In genomic region chr1:219324629-219325367, GRCh38 we compare ENCODE assay signal across 9 cellular contexts.
DNase-seq lines count a peak whose midpoint lies in the region; ATAC-seq and TF ChIP-seq lines count a peak whose summit lies in the region.
"Had no signal": no experiment of that assay in that cellular context is flagged by ENCODE, and none has a peak within 500 bp of the region (broad histone marks: within the 10 kb centered on the region; RNA-seq: fewer than 3 reads in every experiment).

No MANE protein-coding gene starts in this region.

- peaks cover 3% of the 10 kb centered on the region for H3K36me3 ChIP-seq in OCI-LY3 (replicated peaks; ENCODE audit: low read depth, low read length)
- peaks cover 0 to 9% of the 10 kb centered on the region in 2 donors for H3K36me3 ChIP-seq in psoas muscle (ENCODE audit: insufficient read depth in 1 of 2, low read depth in 1 of 2)

- H3K4me1 Mint-ChIP-seq in HFFc6 (ENCODE audit: low read depth) = peaks cover 25% of the 10 kb centered on the region
- H3K4me1 Mint-ChIP-seq: T-cell had no signal

- peaks cover 12% of the 10 kb centered on the region; the same call in 1 of the 2 replicates for H3K9me3 ChIP-seq in OCI-LY3 (ENCODE audit: insufficient read depth, low read length)
- no peaks in the 10 kb centered on the region for H3K9me3 ChIP-seq in psoas muscle

- peaks cover 10% of the 10 kb centered on the region; the same call in 1 of the 2 replicates for H3K9me3 Mint-ChIP-seq in HFFc6

- no peaks in the 10 kb centered on the region for H3K79me2 ChIP-seq in OCI-LY3 (ENCODE audit: low read length)

- no peak for TF ChIP-seq POLR2A in lower leg skin (IDR thresholded peaks at IDR 0.05)

- H3K27ac ChIP-seq in OCI-LY3 (ENCODE audit: low read length) (no peak overlapping the region), psoas muscle (no peak overlapping the region)

- peak overlapping the region; percentile 9; the same call in 1 of the 2 replicates for H3K27ac Mint-ChIP-seq in HFFc6
- H3K27ac Mint-ChIP-seq: T-cell had no signal

- H3K4me1 ChIP-seq in OCI-LY3 (ENCODE audit: low read length) (peaks cover 9% of the 10 kb centered on the region), psoas muscle (no peaks in the 10 kb centered on the region)

- intact Hi-C loops in psoas muscle (cut with DNase I) (no loop called here), lower leg skin (cut with DNase I; ENCODE audit: low total_unique reads) (no loop called here)

- 91 to 92% (median 92%) methylated on average over 6 of the region's 6 CpGs for WGBS in psoas muscle, 3 donors
- 43 to 56% methylated on average over 6 of the region's 6 CpGs for WGBS in lower leg skin, 2 donors

- peaks cover 25% of the 10 kb centered on the region for H3K27me3 Mint-ChIP-seq in HFFc6 (ENCODE audit: insufficient read depth)
- H3K27me3 Mint-ChIP-seq: T-cell had no signal

- peaks cover 51% of the 10 kb centered on the region for H3K27me3 ChIP-seq in OCI-LY3 (ENCODE audit: low read depth, low read length)
- H3K27me3 ChIP-seq in psoas muscle (ENCODE audit: insufficient read depth in 3 of 3, low read length in 2 of 3) = no peaks in the 10 kb centered on the region

- H3K9ac ChIP-seq in OCI-LY3 (ENCODE audit: low read length) = no peak overlapping the region

- peaks cover 9% of the 10 kb centered on the region; the same call in 1 of the 2 replicates for H3K36me3 Mint-ChIP-seq in HFFc6 (ENCODE audit: low read depth)
- H3K36me3 Mint-ChIP-seq: T-cell had no signal

- H3K4me3 ChIP-seq in OCI-LY3 (ENCODE audit: low read length) (no peak overlapping the region), foreskin fibroblast (ENCODE audit: low read depth in 1 of 2, low read length in 2 of 2) (no peak overlapping the region), psoas muscle (no peak overlapping the region), lower leg skin (ENCODE audit: low read depth, poor library complexity, severe bottlenecking) (no peak overlapping the region)

- DNase-seq in EH (ENCODE audit: low read depth) (peak; percentile 95), HFFc6 (peak; percentile 92), foreskin fibroblast (peak; percentile 83 to 91), psoas muscle (no peak), lower leg skin (ENCODE audit: low spot score in 2 of 2) (no peak), NCI-H2081 treated with DMSO at 0.1 percent for 48 hours (lab: John Stamatoyannopoulos, UW) (no peak)
- DNase-seq: T-cell had no signal

- H3K4me3 Mint-ChIP-seq in HFFc6 = no peak overlapping the region
- H3K4me3 Mint-ChIP-seq: T-cell had no signal

- TF ChIP-seq CTCF in HFFc6 (IDR thresholded peaks at IDR 0.05) (no peak), OCI-LY3 (IDR thresholded peaks at IDR 0.05; ENCODE audit: low read depth, low read length) (no peak), foreskin fibroblast (IDR thresholded peaks at IDR 0.05; ENCODE audit: low read depth, low read length) (no peak), psoas muscle (IDR thresholded peaks at IDR 0.05) (no peak), lower leg skin (IDR thresholded peaks at IDR 0.05) (no peak)

- H4K20me1 ChIP-seq in OCI-LY3 (ENCODE audit: insufficient read depth, low read length) = no peaks in the 10 kb centered on the region

- no peak for ATAC-seq in psoas muscle
- ATAC-seq in HG02973 (IDR thresholded peaks at IDR 0.05; ENCODE audit: unreplicated experiment) = no peak
- ATAC-seq: T-cell had no signal

- H3K4me2 ChIP-seq in OCI-LY3 (ENCODE audit: low read length) = peak overlapping the region; percentile 40

- H2AFZ ChIP-seq in OCI-LY3 (ENCODE audit: low read depth, low read length) = no peak overlapping the region

Comparison
In these comparisons a context has a peak if more than half of its experiments do, and no peak if none do; other contexts are left out.
1. DNase-seq: peak in EH (single experiment), HFFc6 (single experiment) and foreskin fibroblast (2 of 2); none in psoas muscle (0 of 2), lower leg skin (0 of 2) and NCI-H2081 treated with DMSO at 0.1 percent for 48 hours (single experiment).